In the genomic region with DNA sequence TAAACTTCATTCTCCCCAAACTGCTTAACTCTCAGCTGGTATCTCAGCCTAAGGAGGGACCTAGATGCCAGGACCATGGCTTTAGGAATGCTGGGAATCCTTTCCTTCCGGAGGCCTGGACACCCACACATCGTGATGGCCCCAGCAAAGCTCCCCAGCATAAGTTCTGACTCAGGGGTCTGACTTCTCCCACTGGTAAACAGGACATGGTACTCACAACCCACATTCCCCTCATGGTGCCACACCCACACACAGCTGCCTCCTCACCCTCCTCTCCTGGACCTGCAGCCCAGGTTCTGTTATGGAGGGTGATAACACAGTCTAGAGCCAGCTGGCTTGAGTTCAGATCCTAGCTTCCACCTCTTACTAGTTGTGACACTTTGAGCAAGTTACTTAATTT, we compare ENCODE assay signal across 9 cellular contexts. TPM values are rescaled to one million over a fixed set of nuclear protein-coding genes. Genes with fewer than 3 reads are reported as not detected.
DNase-seq lines count a peak whose midpoint lies in the region; ATAC-seq, FAIRE-seq and TF ChIP-seq lines count a peak whose summit lies in the region.
"Had no signal": no experiment of that assay in that cellular context is flagged by ENCODE, and none has a peak within 500 bp of the region (broad histone marks: within the 10 kb centered on the region; RNA-seq: fewer than 3 reads in every experiment).

No MANE protein-coding gene starts in this region.

- WGBS in endodermal cell (ENCODE audit: insufficient coverage in 1 of 2, insufficient read length in 1 of 2), 2 experiments, result 80 to 88% methylated on average over 1 to 2 of the region's 2 CpGs

- H3K9me3 Mint-ChIP-seq in CD8-positive, alpha-beta memory T cell, result no peaks in the 10 kb centered on the region
- H3K9me3 Mint-ChIP-seq in endodermal cell, result no peaks in the 10 kb centered on the region
- no peaks in the 10 kb centered on the region for H3K9me3 Mint-ChIP-seq in osteocyte (ENCODE audit: unreplicated experiment)

- intact Hi-C loops in OCI-LY7 (cut with micrococcal nuclease; ENCODE audit: unreplicated experiment) (no loop called here), kidney (cut with DNase I) (no loop called here)

- peaks cover 30% of the 10 kb centered on the region for H3K4me1 ChIP-seq in CD8-positive, alpha-beta memory T cell (ENCODE audit: insufficient read depth, low read length)
- H3K4me1 ChIP-seq in OCI-LY7 (ENCODE audit: insufficient read depth, low read length, poor library complexity, severe bottlenecking), result peaks cover 36% of the 10 kb centered on the region
- H3K4me1 ChIP-seq in endodermal cell (ENCODE audit: control insufficient read depth, insufficient read depth, low read length), result no peaks in the 10 kb centered on the region
- peaks cover 7 to 15% of the 10 kb centered on the region in 2 donors for H3K4me1 ChIP-seq in kidney (ENCODE audit: control insufficient read depth in 1 of 2, insufficient read depth in 1 of 2, low read depth in 1 of 2, low read length in 2 of 2)

- H3K9ac ChIP-seq in endodermal cell (ENCODE audit: extremely low read depth, low read length, poor library complexity, severe bottlenecking), result no peak overlapping the region
- peak overlapping the region in 1 of 2 donors; percentile 22 for H3K9ac ChIP-seq in kidney (ENCODE audit: low read length in 2 of 2)

- H3K27me3 ChIP-seq in CD8-positive, alpha-beta memory T cell (ENCODE audit: insufficient read depth, low read length, poor library complexity, severe bottlenecking), result no peaks in the 10 kb centered on the region
- peaks cover 15% of the 10 kb centered on the region for H3K27me3 ChIP-seq in endodermal cell (ENCODE audit: control insufficient read depth, insufficient read depth, low read length, poor library complexity, severe bottlenecking)

- POLR2A ChIA-PET in CD8-positive, alpha-beta memory T cell (lab: Charles Lee), result interaction anchor here (1.6 kb wide), 1 partner anchor 16 kb away, joined by 15 read pairs; the partner anchor contains the start of genes CNTROB and TRAPPC1
- POLR2A ChIA-PET in OCI-LY7 (lab: Charles Lee), result interaction anchor here (1.2 to 2.1 kb wide), 3 partner anchors 15 to 22 kb away, joined by 4 to 5 read pairs (median 5); partner anchors contain the start of genes CNTROB and TRAPPC1

- H3K4me2 ChIP-seq in OCI-LY7 (ENCODE audit: low read length), result peak overlapping the region; percentile 100; the same call in 1 of the 2 replicates

- peaks cover 30 to 33% (median 30%) of the 10 kb centered on the region in 3 donors for H3K4me1 Mint-ChIP-seq in CD8-positive, alpha-beta memory T cell
- H3K4me1 Mint-ChIP-seq in endodermal cell, result peaks cover 5% of the 10 kb centered on the region
- H3K4me1 Mint-ChIP-seq in osteocyte (ENCODE audit: unreplicated experiment), result peaks cover 19% of the 10 kb centered on the region

- H3K9me2 ChIP-seq in OCI-LY7 (ENCODE audit: insufficient read depth, low read length), result no peaks in the 10 kb centered on the region

- no peaks in the 10 kb centered on the region for H3K9me3 ChIP-seq in CD8-positive, alpha-beta memory T cell (ENCODE audit: low read length)
- H3K9me3 ChIP-seq in OCI-LY7 (ENCODE audit: low read length) (no peaks in the 10 kb centered on the region), endodermal cell (ENCODE audit: control insufficient read depth, low read length) (no peaks in the 10 kb centered on the region), kidney (ENCODE audit: control insufficient read depth in 1 of 2, low read length in 2 of 2) (no peaks in the 10 kb centered on the region)

- peak overlapping the region; percentile 59 to 98 (median 86) for H3K27ac Mint-ChIP-seq in CD8-positive, alpha-beta memory T cell
- H3K27ac Mint-ChIP-seq in endodermal cell (no peak overlapping the region), osteocyte (ENCODE audit: unreplicated experiment) (peak overlapping the region; percentile 82)

- no peaks in the 10 kb centered on the region for H3K79me2 ChIP-seq in OCI-LY7 (ENCODE audit: insufficient read depth, low read depth, low read length)

- ATAC-seq in HG02759 (IDR thresholded peaks at IDR 0.05; ENCODE audit: unreplicated experiment), result no peak

- peak overlapping the region; percentile 76 to 95 (median 84) for H3K4me3 Mint-ChIP-seq in CD8-positive, alpha-beta memory T cell
- H3K4me3 Mint-ChIP-seq in endodermal cell (peak overlapping the region; percentile 65), osteocyte (ENCODE audit: unreplicated experiment) (peak overlapping the region; percentile 62)

- FAIRE-seq in kidney (lab: Jason Lieb, UNC), result no peak

- H3K36me3 ChIP-seq in CD8-positive, alpha-beta memory T cell (ENCODE audit: insufficient read depth, low read length), result peaks cover 5% of the 10 kb centered on the region
- H3K36me3 ChIP-seq in OCI-LY7 (ENCODE audit: insufficient read depth, low read length) (peaks cover 19% of the 10 kb centered on the region; the same call in 1 of the 2 replicates), endodermal cell (ENCODE audit: control insufficient read depth, insufficient read depth, low read length) (no peaks in the 10 kb centered on the region), kidney (ENCODE audit: control insufficient read depth in 1 of 2, insufficient read depth in 2 of 2, low read length in 2 of 2) (no peaks in the 10 kb centered on the region)

- H4K20me1 ChIP-seq in OCI-LY7 (ENCODE audit: insufficient read depth, low read length), result no peaks in the 10 kb centered on the region

- H3K4me3 ChIP-seq in CD8-positive, alpha-beta memory T cell (ENCODE audit: low read length), result peak overlapping the region; percentile 75
- H3K4me3 ChIP-seq in OCI-LY7 (ENCODE audit: low read depth, low read length, poor library complexity, severe bottlenecking), result no peak overlapping the region
- H3K4me3 ChIP-seq in endodermal cell (ENCODE audit: low read length), result peak overlapping the region; percentile 79
- H3K4me3 ChIP-seq in kidney (ENCODE audit: low read length in 2 of 2), result peak overlapping the region in 1 of 2 donors; percentile 54

- H3K27ac ChIP-seq in CD8-positive, alpha-beta memory T cell (ENCODE audit: low read depth, low read length), result peak overlapping the region; percentile 9
- H3K27ac ChIP-seq in OCI-LY7 (ENCODE audit: low read depth, low read length, poor library complexity, severe bottlenecking), result no peak overlapping the region
- H3K27ac ChIP-seq in endodermal cell (ENCODE audit: low read depth, low read length), result no peak overlapping the region
- no peak overlapping the region for H3K27ac ChIP-seq in kidney (ENCODE audit: low read depth in 2 of 2, low read length in 2 of 2)

- BruUV-seq in OCI-LY7 (replicated peaks; lab: Mats Ljungman, UMichigan), result no TSS peak

- DNase-seq in CD8-positive, alpha-beta memory T cell, result peak in 1 of 5 donors; percentile 5
- DNase-seq in OCI-LY7 (ENCODE audit: low spot score) (no peak), endodermal cell (peak; percentile 46), osteocyte (ENCODE audit: extremely low spot score, unreplicated experiment) (no peak), NCI-H2196 treated with DMSO at 0.1 percent for 48 hours (lab: John Stamatoyannopoulos, UW; ENCODE audit: unreplicated experiment) (no peak), kidney (no peak), NCI-H2081 treated with DMSO at 0.1 percent for 48 hours (lab: John Stamatoyannopoulos, UW) (no peak)
- DNase-seq: activated CD8-positive, alpha-beta memory T cell treated with anti-CD3 and anti-CD28 coated beads, Interleukin-2, amount 50 U/mL, for 48 hours had no signal

- H3K27me3 Mint-ChIP-seq in CD8-positive, alpha-beta memory T cell, result no peaks in the 10 kb centered on the region
- H3K27me3 Mint-ChIP-seq in endodermal cell (ENCODE audit: insufficient read depth) (peaks cover 64% of the 10 kb centered on the region), osteocyte (ENCODE audit: unreplicated experiment) (peaks cover 2% of the 10 kb centered on the region)

- TF ChIP-seq CTCF in OCI-LY7 (conservative IDR thresholded peaks at IDR 0.05; ENCODE audit: low read length) (no peak), endodermal cell (conservative IDR thresholded peaks at IDR 0.05) (no peak), osteocyte (IDR thresholded peaks at IDR 0.05) (no peak), kidney (IDR thresholded peaks at IDR 0.05; ENCODE audit: borderline replicate concordance, extremely low read depth, insufficient read depth) (no peak)

- H3K36me3 Mint-ChIP-seq in CD8-positive, alpha-beta memory T cell, result peaks cover 0 to 13% (median 0%) of the 10 kb centered on the region in 3 donors
- H3K36me3 Mint-ChIP-seq in endodermal cell (ENCODE audit: low read depth) (no peaks in the 10 kb centered on the region), osteocyte (ENCODE audit: unreplicated experiment) (peaks cover under 1% of the 10 kb centered on the region)

- H2AFZ ChIP-seq in OCI-LY7 (ENCODE audit: low read length), result peak overlapping the region; percentile 81; the same call in 1 of the 2 replicates

- CTCF ChIA-PET in CD8-positive, alpha-beta memory T cell (lab: Charles Lee), result interaction anchor here (0.9 to 10.3 kb wide), 10 partner anchors 14 to 202 kb away, joined by 3 to 180 read pairs (median 4); partner anchors contain the start of genes CNTROB, KCNAB3 and TRAPPC1
- CTCF ChIA-PET in OCI-LY7 (lab: Charles Lee; ENCODE audit: unreplicated experiment), result interaction anchor here (1.8 kb wide), 1 partner anchor 72 kb away, joined by 4 read pairs; no protein-coding TSS in a partner anchor

RNA-seq across cellular contexts. Expression of gene RNF227, which starts 0.7 kb away (rescaled TPM):
- total RNA-seq in CD8-positive, alpha-beta memory T cell, result 1 to 10 TPM; 4.4 to 4.8 TPM
- polyA plus RNA-seq in CD8-positive, alpha-beta memory T cell, result 3.3 TPM
- 3.8 and 9.6 TPM in 2 replicates for total RNA-seq in OCI-LY7 (2014; rRNA removed; shearing (Covaris generic))
- total RNA-seq in OCI-LY7 (2022) (4.7 and 5.8 TPM in 2 replicates), endodermal cell (1 to 10 TPM; 1.1 to 1.6 TPM), osteocyte (2.3 and 3.0 TPM in 2 replicates), kidney (2.5 TPM)
- 2.7 TPM for polyA plus RNA-seq in endodermal cell (2013, experiment 1 of 2)
- 2.5 TPM for polyA plus RNA-seq in endodermal cell (2013, experiment 2 of 2)
- 2.5 TPM for polyA plus RNA-seq in kidney (ENCODE audit: insufficient read depth, low read depth, low replicate concordance)

RNA-seq across cellular contexts. Expression of gene KCNAB3, which starts 12.9 kb away (rescaled TPM):
- total RNA-seq in CD8-positive, alpha-beta memory T cell, result 1 to 10 TPM; 5.6 to 6.7 TPM
- polyA plus RNA-seq in CD8-positive, alpha-beta memory T cell, result not detected
- total RNA-seq in OCI-LY7 (2014; rRNA removed; shearing (Covaris generic)), result 4.3 and 5.6 TPM in 2 replicates
- 14.3 and 17.3 TPM in 2 replicates for total RNA-seq in OCI-LY7 (2022)
- 1 to 10 TPM; 4.0 to 6.5 TPM for total RNA-seq in endodermal cell
- 16.3 TPM for polyA plus RNA-seq in endodermal cell (2013, experiment 1 of 2)
- polyA plus RNA-seq in endodermal cell (2013, experiment 2 of 2), result 15.3 TPM
- 2.6 and 3.7 TPM in 2 replicates for total RNA-seq in osteocyte
- 3.9 TPM for total RNA-seq in kidney
- polyA plus RNA-seq in kidney (ENCODE audit: insufficient read depth, low read depth, low replicate concordance), result 0.71 TPM

RNA-seq across cellular contexts. Expression of gene TRAPPC1, which starts 14.9 kb away (rescaled TPM):
- total RNA-seq in CD8-positive, alpha-beta memory T cell, result 100 to 1,000 TPM; 158 TPM
- 272 TPM for polyA plus RNA-seq in CD8-positive, alpha-beta memory T cell
- total RNA-seq in OCI-LY7 (2014; rRNA removed; shearing (Covaris generic)), result 40.2 and 41.0 TPM in 2 replicates
- 150 and 178 TPM in 2 replicates for total RNA-seq in OCI-LY7 (2022)
- total RNA-seq in endodermal cell, result 100 to 1,000 TPM; 150 to 170 TPM
- 133 TPM for polyA plus RNA-seq in endodermal cell (2013, experiment 1 of 2)
- 133 TPM for polyA plus RNA-seq in endodermal cell (2013, experiment 2 of 2)
- total RNA-seq in osteocyte, result 122 and 127 TPM in 2 replicates
- total RNA-seq in kidney, result 149 TPM
- 291 TPM for polyA plus RNA-seq in kidney (ENCODE audit: insufficient read depth, low read depth, low replicate concordance)

RNA-seq across cellular contexts. Expression of gene CNTROB, which starts 15.2 kb away (rescaled TPM):
- 10 to 100 TPM; 44.3 to 46.8 TPM for total RNA-seq in CD8-positive, alpha-beta memory T cell
- 12.0 TPM for polyA plus RNA-seq in CD8-positive, alpha-beta memory T cell
- 49.1 and 55.4 TPM in 2 replicates for total RNA-seq in OCI-LY7 (2014; rRNA removed; shearing (Covaris generic))
- total RNA-seq in OCI-LY7 (2022) (72.3 and 80.3 TPM in 2 replicates), endodermal cell (10 to 100 TPM; 47.5 to 57.4 TPM), osteocyte (30.2 and 30.9 TPM in 2 replicates), kidney (27.5 TPM)
- polyA plus RNA-seq in endodermal cell (2013, experiment 1 of 2), result 69.8 TPM
- 56.3 TPM for polyA plus RNA-seq in endodermal cell (2013, experiment 2 of 2)
- 11.6 TPM for polyA plus RNA-seq in kidney (ENCODE audit: insufficient read depth, low read depth, low replicate concordance)

RNA-seq across cellular contexts. Expression of gene CHD3, which starts 28.2 kb away (rescaled TPM):
- total RNA-seq in CD8-positive, alpha-beta memory T cell, result 100 to 1,000 TPM; 116 to 123 TPM
- 20.1 TPM for polyA plus RNA-seq in CD8-positive, alpha-beta memory T cell
- 42.5 and 59.6 TPM in 2 replicates for total RNA-seq in OCI-LY7 (2014; rRNA removed; shearing (Covaris generic))
- 124 and 126 TPM in 2 replicates for total RNA-seq in OCI-LY7 (2022)
- 10 to 100 TPM; 55.0 to 64.1 TPM for total RNA-seq in endodermal cell
- 66.3 TPM for polyA plus RNA-seq in endodermal cell (2013, experiment 1 of 2)
- polyA plus RNA-seq in endodermal cell (2013, experiment 2 of 2), result 63.7 TPM
- total RNA-seq in osteocyte, result 196 and 206 TPM in 2 replicates
- total RNA-seq in kidney, result 94.6 TPM
- polyA plus RNA-seq in kidney (ENCODE audit: insufficient read depth, low read depth, low replicate concordance), result 41.5 TPM
